Comparison of ENCODE assay signal across 14 cellular contexts in genomic region chr5:150627731-150628545, GRCh38. TPM values are rescaled to one million over a fixed set of nuclear protein-coding genes. Genes with fewer than 3 reads are reported as not detected.
DNase-seq lines count a peak whose midpoint lies in the region; ATAC-seq and TF ChIP-seq lines count a peak whose summit lies in the region.
"Had no signal": no experiment of that assay in that cellular context is flagged by ENCODE, and none has a peak within 500 bp of the region (broad histone marks: within the 10 kb centered on the region; RNA-seq: fewer than 3 reads in every experiment).

No MANE protein-coding gene starts in this region.

- H3K27me3 ChIP-seq in lung (ENCODE audit: control insufficient read depth, insufficient read depth) (no peaks in the 10 kb centered on the region), tibial artery (no peaks in the 10 kb centered on the region), HAP-1 (ENCODE audit: low read depth) (no peaks in the 10 kb centered on the region)
- H3K27me3 ChIP-seq: suprapubic skin had no signal

- H3K4me3 ChIP-seq in lung (no peak overlapping the region), tibial artery (peak overlapping the region; percentile 97 to 100), HAP-1 (no peak overlapping the region)
- H3K4me3 ChIP-seq: PC-9 had no signal

- ATAC-seq in lung (ENCODE audit: insufficient read depth, low FRiP score) (no peak), GM21619 (IDR thresholded peaks at IDR 0.05; ENCODE audit: unreplicated experiment) (no peak)
- ATAC-seq: activated CD4-positive, CD25-positive, alpha-beta regulatory T cell treated with anti-CD3 and anti-CD28 coated beads, Interleukin-2, amount 50 U/mL, for 24 hours had no signal

- H3K36me3 ChIP-seq in lung (ENCODE audit: control insufficient read depth in 2 of 2, insufficient read depth in 2 of 2, low read length in 2 of 2): no peaks in the 10 kb centered on the region
- no peaks in the 10 kb centered on the region for H3K36me3 ChIP-seq in tibial artery
- H3K36me3 ChIP-seq in HAP-1 (replicated peaks): no peaks in the 10 kb centered on the region
- H3K36me3 ChIP-seq: suprapubic skin had no signal

- peaks cover 11% of the 10 kb centered on the region for H3K27me3 Mint-ChIP-seq in brain

- H3K4me1 ChIP-seq in lung (ENCODE audit: control insufficient read depth in 2 of 2, insufficient read depth in 2 of 2, low read length in 2 of 2) (peaks cover 4 to 43% of the 10 kb centered on the region in 2 donors), tibial artery (peaks cover 0 to 89% (median 79%) of the 10 kb centered on the region in 4 donors), HAP-1 (peaks cover 6% of the 10 kb centered on the region; the same call in 1 of the 2 replicates)

- in situ Hi-C loops in HAP-1 (cut with MboI; ENCODE audit: low sequenced_read_pairs): no loop called here

- DNase-seq in NOMO-1 treated with DMSO at 0.1 percent for 48 hours (lab: John Stamatoyannopoulos, UW; ENCODE audit: unreplicated experiment) (peak; percentile 16), NOMO-1 treated with dmso at 0.1 percent for 144 hours (lab: John Stamatoyannopoulos, UW; ENCODE audit: unreplicated experiment) (no peak), lung (ENCODE audit: low spot score) (no peak), tibial artery (peak in 1 of 2 donors; percentile 69), DMS53 (lab: John Stamatoyannopoulos, UW) (no peak), HAP-1 (ENCODE audit: low spot score in 2 of 2) (no peak)
- DNase-seq: NCI-H2029 treated with DMSO at 0.1 percent for 48 hours, PC-9 had no signal

- H3K27ac Mint-ChIP-seq in brain: peak overlapping the region in 4 of 5 experiments; percentile 16 to 67 (median 38)

- TF ChIP-seq CTCF in brain (conservative IDR thresholded peaks at IDR 0.05) (no peak), lung (IDR thresholded peaks at IDR 0.05; ENCODE audit: control extremely low read depth, extremely low read depth) (no peak), tibial artery (IDR thresholded peaks at IDR 0.05) (no peak)

- H3K4me3 Mint-ChIP-seq in brain: peak overlapping the region in 1 of 5 experiments; percentile 60

- H3K4me1 Mint-ChIP-seq in brain: peaks cover 61% of the 10 kb centered on the region

- H3K9me3 ChIP-seq in lung (ENCODE audit: control insufficient read depth in 2 of 2, insufficient read depth in 1 of 2, low read length in 1 of 2) (no peaks in the 10 kb centered on the region), tibial artery (no peaks in the 10 kb centered on the region), HAP-1 (no peaks in the 10 kb centered on the region)
- H3K9me3 ChIP-seq: suprapubic skin had no signal

- H3K27ac ChIP-seq in lung (ENCODE audit: low read depth in 1 of 2, low read length in 1 of 2) (peak overlapping the region; percentile 17 to 99), tibial artery (peak overlapping the region; percentile 99 to 100)
- H3K27ac ChIP-seq: 22Rv1, PC-9 had no signal

- no peaks in the 10 kb centered on the region for H3K36me3 Mint-ChIP-seq in brain

- no peaks in the 10 kb centered on the region for H3K9me3 Mint-ChIP-seq in brain

- intact Hi-C loops in tibial artery (cut with DNase I; ENCODE audit: low total_unique reads): no loop called here

- 71 to 78% methylated on average over 5 of the region's 5 CpGs for WGBS in lung, 2 donors

RNA-seq across cellular contexts. Expression of gene SYNPO, which starts 12.5 kb away (rescaled TPM):
- polyA plus RNA-seq in brain (ENCODE audit: insufficient read depth, low read depth, low replicate concordance) (50.7 TPM), lung (10 to 100 TPM; 41.0 to 43.8 TPM)
- total RNA-seq in lung: 100 to 1,000 TPM in 1 of 2 donors, 10 to 100 TPM in 1; 10.3 to 111 TPM

RNA-seq across cellular contexts. Expression of gene MYOZ3, which starts 33.1 kb away (rescaled TPM):
- polyA plus RNA-seq in brain (ENCODE audit: insufficient read depth, low read depth, low replicate concordance) (0.24 TPM), lung (under 1 TPM; 0.39 to 0.40 TPM)
- total RNA-seq in lung: 1 to 10 TPM in 1 of 2 donors, under 1 TPM in 1; 0.55 to 2.4 TPM
- total RNA-seq: Daoy, PC-9 had no signal

Comparison
In these comparisons a context has a peak if more than half of its experiments do, and no peak if none do; other contexts are left out.
1. H3K4me3 ChIP-seq: peak in tibial artery (2 of 2); none in lung (single experiment) and HAP-1 (single experiment).